9 cellular contexts compared by ENCODE assay signal in the genomic region with DNA sequence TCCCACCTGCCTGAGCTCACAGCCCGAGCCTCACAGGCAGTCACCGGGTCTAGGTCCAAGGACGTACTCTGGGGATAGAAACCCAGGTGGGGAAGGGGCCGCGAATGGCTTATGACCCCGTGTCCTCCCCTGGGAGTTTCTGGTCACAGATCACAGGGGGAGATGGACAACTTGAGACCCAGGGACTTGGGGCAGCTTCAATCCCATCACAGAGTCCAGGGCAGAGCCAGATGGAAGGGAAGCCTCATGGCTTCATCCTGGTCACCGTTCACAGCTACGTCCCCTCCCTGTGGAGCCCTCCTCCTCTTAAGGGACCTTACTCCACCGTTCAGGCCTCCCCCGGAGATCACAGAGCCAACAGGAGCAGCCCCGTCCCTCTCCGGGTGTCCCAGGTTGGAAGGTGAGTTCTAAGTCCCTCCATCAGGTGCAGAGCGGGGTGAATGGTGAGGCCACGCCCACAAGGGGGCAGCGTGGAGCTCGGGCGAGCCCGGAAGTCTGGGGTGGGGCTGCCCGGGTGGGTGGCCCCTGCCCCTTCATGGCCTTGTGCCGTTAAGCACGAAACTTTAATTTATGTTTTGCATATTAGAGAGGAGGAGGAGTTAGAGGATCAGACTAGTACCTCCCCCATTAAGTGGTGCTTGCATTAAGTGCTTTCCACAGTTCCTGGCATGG. TPM values are rescaled to one million over a fixed set of nuclear protein-coding genes. Genes with fewer than 3 reads are reported as not detected.
DNase-seq lines count a peak whose midpoint lies in the region; ATAC-seq, FAIRE-seq and TF ChIP-seq lines count a peak whose summit lies in the region.
"Not testable (repeated sequence)": the region's sequence is repeated elsewhere in the genome, so short reads cannot be mapped to it uniquely, and the experiment has no call there.
"Had no signal": no experiment of that assay in that cellular context is flagged by ENCODE, and none has a peak within 500 bp of the region (broad histone marks: within the 10 kb centered on the region; RNA-seq: fewer than 3 reads in every experiment).

No MANE protein-coding gene starts in this region.

- H3K4me1 ChIP-seq in A549, colonic mucosa: not testable (repeated sequence)

- H3K27ac Mint-ChIP-seq in naive thymus-derived CD8-positive, alpha-beta T cell: not testable (repeated sequence)

- POLR2A ChIA-PET in A549 (lab: Yijun Ruan, JAX); naive thymus-derived CD8-positive, alpha-beta T cell (lab: Charles Lee): not testable (repeated sequence)

- TF ChIP-seq EP300 in A549 (IDR thresholded peaks at IDR 0.05): not testable (repeated sequence)

- H3K27me3 Mint-ChIP-seq in naive thymus-derived CD8-positive, alpha-beta T cell: not testable (repeated sequence)

- not testable (repeated sequence) for H3K4me3 ChIP-seq in A549, colonic mucosa

- H3K4me3 Mint-ChIP-seq in naive thymus-derived CD8-positive, alpha-beta T cell: peak overlapping the region in 1 of 10 donors; percentile 31

- intact Hi-C loops in colonic mucosa (cut with DNase I): not testable (repeated sequence)

- 4% methylated on average over 11 of the region's 21 CpGs for WGBS in A549 (ENCODE audit: missing lambda C conversion rate)

- not testable (repeated sequence) for H3K27ac ChIP-seq in A549, colonic mucosa

- H3K27me3 ChIP-seq in colonic mucosa: not testable (repeated sequence)

- not testable (repeated sequence) for TF ChIP-seq RAD21 in A549 (conservative IDR thresholded peaks at IDR 0.05 in 1 of 2, IDR thresholded peaks at IDR 0.05 in 1 of 2)

- not testable (repeated sequence) for TF ChIP-seq POLR2A in A549 (IDR thresholded peaks at IDR 0.05; ENCODE audit: low read length)

- peaks cover 4 to 43% (median 8%) of the 10 kb centered on the region in 3 donors for H3K36me3 Mint-ChIP-seq in naive thymus-derived CD8-positive, alpha-beta T cell

- H3K9me3 Mint-ChIP-seq in naive thymus-derived CD8-positive, alpha-beta T cell: not testable (repeated sequence)

- peak; percentile 13; the same call in 1 of the 3 replicates for TF ChIP-seq CTCF in A549 (IDR thresholded peaks at IDR 0.05)
- not testable (repeated sequence) for TF ChIP-seq CTCF in colonic mucosa (IDR thresholded peaks at IDR 0.05)

- CTCF ChIA-PET in A549 (lab: Yijun Ruan, JAX): not testable (repeated sequence)

- not testable (repeated sequence) for H3K36me3 ChIP-seq in colonic mucosa

- ATAC-seq in A549: peak; percentile 58 to 89
- peak; percentile 54 for ATAC-seq in GM18511 (IDR thresholded peaks at IDR 0.05; ENCODE audit: unreplicated experiment)
- ATAC-seq in HG03097 (IDR thresholded peaks at IDR 0.05; ENCODE audit: low FRiP score, unreplicated experiment): peak; percentile 69
- ATAC-seq in naive thymus-derived CD8-positive, alpha-beta T cell: peak; percentile 85 to 90

- H3K4me2 ChIP-seq in A549: not testable (repeated sequence)

- H3K4me1 Mint-ChIP-seq in naive thymus-derived CD8-positive, alpha-beta T cell: peaks cover 21 to 40% (median 36%) of the 10 kb centered on the region in 4 donors

- not testable (repeated sequence) for DNase-seq in A549 (ENCODE audit: low read depth in 1 of 2, low spot score in 1 of 2)
- peak; percentile 63 for DNase-seq in T-helper 9 cell
- peak; percentile 71 for DNase-seq in activated T-cell treated with anti-CD3 and anti-CD28 coated beads for 48 hours (ENCODE audit: low read depth)
- peak; percentile 42 for DNase-seq in colonic mucosa
- DNase-seq in naive thymus-derived CD8-positive, alpha-beta T cell: peak; percentile 54 to 83 (median 74)
- peak; percentile 23 for DNase-seq in stimulated activated CD8-positive, alpha-beta memory T cell treated with anti-CD3 and anti-CD28 coated beads, Interleukin-12 subunit alpha, Interleukin-12 subunit beta, amount 100 ng/mL, for 24 hours (ENCODE audit: extremely low read depth)

- H3K9me3 ChIP-seq in A549, colonic mucosa: not testable (repeated sequence)

- H3K9ac ChIP-seq in colonic mucosa (ENCODE audit: low read depth in 2 of 2, low read length in 2 of 2): not testable (repeated sequence)

- FAIRE-seq in A549 (lab: Jason Lieb, UNC): peak; percentile 100

RNA-seq across cellular contexts. Expression of a gene that starts 5.4 kb away (rescaled TPM):
- polyA plus RNA-seq in A549 (2011; rRNA removed): not detected in 2 replicates
- polyA plus RNA-seq in A549 (2012; cell fraction: cytosol; rRNA removed): not detected in 2 replicates
- polyA plus RNA-seq in A549 (2012; cell fraction: nucleus; rRNA removed): 0.01 TPM in 1 of 2 replicates, not detected in the other
- polyA plus RNA-seq in A549 (2017; fragmentation: RNase III; extraction: RNeasy Plus Mini Kit Qiagen cat#74134 plus additional on column Dnase treatment): not detected in 3 replicates
- polyA minus RNA-seq in A549 (2011; rRNA and poly(A)+ RNA removed): not detected in 2 replicates
- total RNA-seq in colonic mucosa: 1 to 10 TPM; 5.2 to 9.3 TPM
- total RNA-seq in naive thymus-derived CD8-positive, alpha-beta T cell: 10 to 100 TPM; 67.4 to 71.1 TPM
- 100 to 1,000 TPM in 1 of 3 donors, 10 to 100 TPM in 2; 58.3 to 104 (median 59.9) TPM for polyA plus RNA-seq in naive thymus-derived CD8-positive, alpha-beta T cell

RNA-seq across cellular contexts. Expression of a gene that starts 20.3 kb away (rescaled TPM):
- polyA plus RNA-seq in A549 (2011; rRNA removed) (not detected in 2 replicates), A549 (2017; fragmentation: RNase III; extraction: RNeasy Plus Mini Kit Qiagen cat#74134 plus additional on column Dnase treatment) (not detected in 3 replicates)
- not detected in 2 replicates for polyA plus RNA-seq in A549 (2012; cell fraction: cytosol; rRNA removed)
- not detected in 2 replicates for polyA plus RNA-seq in A549 (2012; cell fraction: nucleus; rRNA removed)
- polyA minus RNA-seq in A549 (2011; rRNA and poly(A)+ RNA removed): not detected in 2 replicates
- total RNA-seq in colonic mucosa: not detected
- total RNA-seq in naive thymus-derived CD8-positive, alpha-beta T cell: under 1 TPM in 1 of 2 experiments, not detected in 1; 0.44 TPM
- polyA plus RNA-seq in naive thymus-derived CD8-positive, alpha-beta T cell: not detected
- total RNA-seq: tibial nerve had no signal

RNA-seq across cellular contexts. Expression of a gene that starts 46.3 kb away (rescaled TPM):
- polyA plus RNA-seq in A549 (2011; rRNA removed): not detected in 2 replicates
- polyA plus RNA-seq in A549 (2012; cell fraction: cytosol; rRNA removed): not detected in 2 replicates
- polyA plus RNA-seq in A549 (2012; cell fraction: nucleus; rRNA removed): not detected in 2 replicates
- not detected in 3 replicates for polyA plus RNA-seq in A549 (2017; fragmentation: RNase III; extraction: RNeasy Plus Mini Kit Qiagen cat#74134 plus additional on column Dnase treatment)
- not detected in 2 replicates for polyA minus RNA-seq in A549 (2011; rRNA and poly(A)+ RNA removed)
- 1 to 10 TPM in 1 of 2 donors, under 1 TPM in 1; 0.42 to 2.7 TPM for total RNA-seq in colonic mucosa
- total RNA-seq in naive thymus-derived CD8-positive, alpha-beta T cell: not detected
- under 1 TPM in 1 of 3 donors, not detected in 2; 0.32 TPM for polyA plus RNA-seq in naive thymus-derived CD8-positive, alpha-beta T cell

RNA-seq across cellular contexts. Expression of a gene that starts 56.0 kb away (rescaled TPM):
- polyA plus RNA-seq in A549 (2011; rRNA removed) (0.31 and 0.56 TPM in 2 replicates), A549 (2017; fragmentation: RNase III; extraction: RNeasy Plus Mini Kit Qiagen cat#74134 plus additional on column Dnase treatment) (0.15 to 0.32 TPM in 2 of 3 replicates, not detected in the other)
- polyA plus RNA-seq in A549 (2012; cell fraction: cytosol; rRNA removed): 0.26 and 0.33 TPM in 2 replicates
- polyA plus RNA-seq in A549 (2012; cell fraction: nucleus; rRNA removed): 0.48 and 0.50 TPM in 2 replicates
- 0.29 and 1.1 TPM in 2 replicates for polyA minus RNA-seq in A549 (2011; rRNA and poly(A)+ RNA removed)
- 1 to 10 TPM in 1 of 2 donors, under 1 TPM in 1; 0.47 to 2.4 TPM for total RNA-seq in colonic mucosa
- total RNA-seq in naive thymus-derived CD8-positive, alpha-beta T cell: not detected
- polyA plus RNA-seq in naive thymus-derived CD8-positive, alpha-beta T cell: under 1 TPM in 2 of 3 donors, not detected in 1; 0.04 to 0.65 TPM

Comparison
In these comparisons a context has a peak if more than half of its experiments do, and no peak if none do; other contexts are left out.
1. RNA of a gene that starts 5.4 kb away (total RNA-seq): 67.4 to 71.1 TPM in naive thymus-derived CD8-positive, alpha-beta T cell; 5.2 to 9.3 TPM in colonic mucosa; every median in the first group is over 4 times any median in the second.
2. Peak in every context shown above with its lines, with median percentiles within 50 percentile points of each other: ATAC-seq.